In genomic region chr11:64043545-64043944, GRCh38 we compare ENCODE assay signal across 34 cellular contexts. TPM values are rescaled to one million over a fixed set of nuclear protein-coding genes. Genes with fewer than 3 reads are reported as not detected.
"Had no signal": no experiment of that assay in that cellular context is flagged by ENCODE, and none has a peak within 500 bp of the region (broad histone marks: within the 10 kb centered on the region; RNA-seq: fewer than 3 reads in every experiment).

No MANE protein-coding gene starts in this region.

- ATAC-seq: activated naive CD8-positive, alpha-beta T cell treated with anti-CD3 and anti-CD28 coated beads, Interleukin-2, amount 50 U/mL, for 24 hours; Right ventricle myocardium inferior had no signal

- H3K27ac ChIP-seq: cardiac muscle cell, PC-9, RWPE1, VCaP had no signal

- DNase-seq: activated B cell treated with CpG ODN at 0.5 μM for 24 hours; activated CD4-positive, alpha-beta memory T cell treated with anti-CD3 and anti-CD28 coated beads for 36 hours; activated CD4-positive, alpha-beta T cell treated with anti-CD3 and anti-CD28 coated beads for 4 hours; activated CD4-positive, alpha-beta T cell treated with anti-CD3 and anti-CD28 coated beads, Interleukin-2, amount 50 U/mL, for 1 hour; activated CD4-positive, CD25-positive, alpha-beta regulatory T cell treated with anti-CD3 and anti-CD28 coated beads, Interleukin-2, amount 50 U/mL, for 72 hours; activated CD8-positive, alpha-beta memory T cell treated with anti-CD3 and anti-CD28 coated beads, Interleukin-2, amount 50 U/mL, for 4 hours; activated effector memory CD4-positive, alpha-beta T cell treated with Interleukin-2 at 50 U/mL for 16 hours; activated naive CD4-positive, alpha-beta T cell treated with anti-CD3 and anti-CD28 coated beads, Interleukin-2, amount 10 ng/mL, durations not matched to agents 7 days and 5 days; activated naive CD8-positive, alpha-beta T cell treated with anti-CD3 and anti-CD28 coated beads, Interleukin-2, amount 50 U/mL, for 24 hours; activated T-cell treated with anti-CD3 and anti-CD28 coated beads for 4 hours; activated T-cell treated with anti-CD3 and anti-CD28 coated beads, Interleukin-2, amount 50 U/mL, for 48 hours; aorta; Kasumi-1; KG1; MG63; NCI-H1048; NCI-H1105 treated with DMSO at 0.1 percent for 48 hours; NCI-H1436 treated with DMSO at 0.1 percent for 48 hours; NCI-H1694 treated with DMSO at 0.1 percent for 48 hours; NCI-H2029; NCI-H345; NCI-H526; NCI-H748 treated with DMSO at 0.1 percent for 48 hours; PC-9; SW 1271; T-helper 1 cell; T-helper 2 cell; T-helper 9 cell had no signal

- H2AFZ ChIP-seq: PC-9 had no signal

- H3K9me3 ChIP-seq: MG63 had no signal

- H3K4me3 ChIP-seq: cardiac muscle cell, MG63, PC-9 had no signal

- H3K4me2 ChIP-seq: PC-9 had no signal

- H3K36me3 ChIP-seq: cardiac muscle cell, MG63 had no signal

- FAIRE-seq: RCC 7860 had no signal

- H3K27me3 ChIP-seq: MG63 had no signal

RNA-seq across cellular contexts. Expression of gene FLRT1, which starts 7.8 kb away (rescaled TPM):
- total RNA-seq: activated B cell treated with CpG ODN at 0.5 μM for 24 hours, OCI-LY7 had no signal
- polyA plus RNA-seq: aorta had no signal
